1 cellular context compared by ENCODE assay signal in the genomic region with DNA sequence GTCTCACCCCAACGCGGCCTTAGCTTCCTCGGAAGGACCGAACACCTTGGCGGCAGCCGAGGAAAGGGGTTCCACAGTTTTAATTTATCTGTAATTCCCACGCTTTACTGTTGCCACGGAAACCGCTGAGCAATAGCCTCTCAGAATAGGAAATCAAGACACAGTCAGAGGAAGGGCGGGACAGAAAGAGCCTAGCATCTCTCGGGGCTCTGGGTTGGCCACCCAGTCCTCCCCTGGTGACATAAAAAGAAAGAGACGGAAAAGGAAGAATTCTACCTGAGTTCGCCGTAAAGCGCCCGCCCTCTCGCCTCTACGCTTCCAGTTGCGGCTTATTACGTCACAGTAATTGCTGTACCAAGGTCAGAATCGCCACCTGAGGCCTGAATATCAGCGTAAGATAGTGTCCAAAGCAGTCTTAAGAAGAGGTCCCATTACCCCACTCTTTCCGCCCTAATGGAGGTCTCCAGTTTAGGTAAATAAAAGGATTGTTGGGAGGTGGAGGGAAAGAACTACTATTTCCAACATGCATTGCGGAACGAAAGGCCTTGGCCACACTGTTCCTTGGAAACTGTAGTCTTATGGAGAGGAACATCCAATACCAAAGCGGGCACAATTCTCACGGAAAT.
TF ChIP-seq lines count a peak whose summit lies in the region.

No MANE protein-coding gene starts in this region.

TF ChIP-seq in HepG2, 621 proteins besides CTCF, POLR2A, EP300 and RAD21 (continues in another document):
- TF ChIP-seq TARDBP (CRISPR knock-in tag; IDR thresholded peaks at IDR 0.05), result peak; percentile 53; the same call in 1 of the 2 replicates
- peak; percentile 6; the same call in 1 of the 2 replicates for TF ChIP-seq GATAD2A (CRISPR knock-in tag; IDR thresholded peaks at IDR 0.05)
- TF ChIP-seq KLF12 (CRISPR knock-in tag; IDR thresholded peaks at IDR 0.05; ENCODE audit: borderline replicate concordance), result no peak
- no peak; the same call in 1 of the 2 replicates for TF ChIP-seq ZZZ3 (CRISPR knock-in tag; IDR thresholded peaks at IDR 0.05; ENCODE audit: borderline replicate concordance)
- TF ChIP-seq KLF6 (CRISPR knock-in tag; IDR thresholded peaks at IDR 0.05), result peak; percentile 45; the same call in 1 of the 2 replicates
- peak; percentile 68 for TF ChIP-seq ZNF354B (CRISPR knock-in tag; IDR thresholded peaks at IDR 0.05)
- no peak for TF ChIP-seq JARID2 (CRISPR knock-in tag; IDR thresholded peaks at IDR 0.05; ENCODE audit: insufficient replicate concordance)
- TF ChIP-seq YEATS4 (CRISPR knock-in tag; IDR thresholded peaks at IDR 0.05; ENCODE audit: borderline replicate concordance), result 0 out of 2 replicates have a peak, but pooled peaks have one; percentile 18
- TF ChIP-seq MZF1 (CRISPR knock-in tag; IDR thresholded peaks at IDR 0.05; ENCODE audit: borderline replicate concordance), result no peak
- TF ChIP-seq, protein P1, sequence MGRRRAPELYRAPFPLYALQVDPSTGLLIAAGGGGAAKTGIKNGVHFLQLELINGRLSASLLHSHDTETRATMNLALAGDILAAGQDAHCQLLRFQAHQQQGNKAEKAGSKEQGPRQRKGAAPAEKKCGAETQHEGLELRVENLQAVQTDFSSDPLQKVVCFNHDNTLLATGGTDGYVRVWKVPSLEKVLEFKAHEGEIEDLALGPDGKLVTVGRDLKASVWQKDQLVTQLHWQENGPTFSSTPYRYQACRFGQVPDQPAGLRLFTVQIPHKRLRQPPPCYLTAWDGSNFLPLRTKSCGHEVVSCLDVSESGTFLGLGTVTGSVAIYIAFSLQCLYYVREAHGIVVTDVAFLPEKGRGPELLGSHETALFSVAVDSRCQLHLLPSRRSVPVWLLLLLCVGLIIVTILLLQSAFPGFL (CRISPR knock-in tag; IDR thresholded peaks at IDR 0.05), result no peak
- TF ChIP-seq ZNF598 (CRISPR knock-in tag; IDR thresholded peaks at IDR 0.05; ENCODE audit: borderline replicate concordance), result 0 out of 2 replicates have a peak, but pooled peaks have one; percentile 57
- TF ChIP-seq, protein P2, sequence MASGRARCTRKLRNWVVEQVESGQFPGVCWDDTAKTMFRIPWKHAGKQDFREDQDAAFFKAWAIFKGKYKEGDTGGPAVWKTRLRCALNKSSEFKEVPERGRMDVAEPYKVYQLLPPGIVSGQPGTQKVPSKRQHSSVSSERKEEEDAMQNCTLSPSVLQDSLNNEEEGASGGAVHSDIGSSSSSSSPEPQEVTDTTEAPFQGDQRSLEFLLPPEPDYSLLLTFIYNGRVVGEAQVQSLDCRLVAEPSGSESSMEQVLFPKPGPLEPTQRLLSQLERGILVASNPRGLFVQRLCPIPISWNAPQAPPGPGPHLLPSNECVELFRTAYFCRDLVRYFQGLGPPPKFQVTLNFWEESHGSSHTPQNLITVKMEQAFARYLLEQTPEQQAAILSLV (CRISPR knock-in tag; IDR thresholded peaks at IDR 0.05; ENCODE audit: borderline replicate concordance), result no peak
- peak; percentile 61 for TF ChIP-seq RFXAP (CRISPR knock-in tag; IDR thresholded peaks at IDR 0.05; ENCODE audit: borderline replicate concordance)
- TF ChIP-seq MBNL3 (CRISPR knock-in tag; conservative IDR thresholded peaks at IDR 0.05), result no peak
- TF ChIP-seq SNRNP70 (IDR thresholded peaks at IDR 0.05; ENCODE audit: low read depth, low read length), result no peak
- TF ChIP-seq, protein P3, sequence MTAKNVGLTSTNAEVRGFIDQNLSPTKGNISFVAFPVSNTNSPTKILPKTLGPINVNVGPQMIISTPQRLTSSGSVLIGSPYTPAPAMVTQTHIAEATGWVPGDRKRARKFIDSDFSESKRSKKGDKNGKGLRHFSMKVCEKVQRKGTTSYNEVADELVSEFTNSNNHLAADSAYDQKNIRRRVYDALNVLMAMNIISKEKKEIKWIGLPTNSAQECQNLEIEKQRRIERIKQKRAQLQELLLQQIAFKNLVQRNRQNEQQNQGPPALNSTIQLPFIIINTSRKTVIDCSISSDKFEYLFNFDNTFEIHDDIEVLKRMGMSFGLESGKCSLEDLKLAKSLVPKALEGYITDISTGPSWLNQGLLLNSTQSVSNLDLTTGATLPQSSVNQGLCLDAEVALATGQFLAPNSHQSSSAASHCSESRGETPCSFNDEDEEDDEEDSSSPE (CRISPR knock-in tag; IDR thresholded peaks at IDR 0.05), result no peak
- peak; percentile 51 for TF ChIP-seq PPARG (CRISPR knock-in tag; conservative IDR thresholded peaks at IDR 0.05)
- no peak for TF ChIP-seq KAT2B (IDR thresholded peaks at IDR 0.05; ENCODE audit: borderline replicate concordance, low read depth, low read length)
- TF ChIP-seq THAP11 (CRISPR knock-in tag; IDR thresholded peaks at IDR 0.05), result peak; percentile 89
- TF ChIP-seq ZEB1 (IDR thresholded peaks at IDR 0.05; ENCODE audit: insufficient replicate concordance, low read depth), result peak; percentile 82
- 0 out of 2 replicates have a peak, but pooled peaks have one; percentile 16 for TF ChIP-seq ZNF296 (CRISPR knock-in tag; conservative IDR thresholded peaks at IDR 0.05)
- TF ChIP-seq, protein P4, sequence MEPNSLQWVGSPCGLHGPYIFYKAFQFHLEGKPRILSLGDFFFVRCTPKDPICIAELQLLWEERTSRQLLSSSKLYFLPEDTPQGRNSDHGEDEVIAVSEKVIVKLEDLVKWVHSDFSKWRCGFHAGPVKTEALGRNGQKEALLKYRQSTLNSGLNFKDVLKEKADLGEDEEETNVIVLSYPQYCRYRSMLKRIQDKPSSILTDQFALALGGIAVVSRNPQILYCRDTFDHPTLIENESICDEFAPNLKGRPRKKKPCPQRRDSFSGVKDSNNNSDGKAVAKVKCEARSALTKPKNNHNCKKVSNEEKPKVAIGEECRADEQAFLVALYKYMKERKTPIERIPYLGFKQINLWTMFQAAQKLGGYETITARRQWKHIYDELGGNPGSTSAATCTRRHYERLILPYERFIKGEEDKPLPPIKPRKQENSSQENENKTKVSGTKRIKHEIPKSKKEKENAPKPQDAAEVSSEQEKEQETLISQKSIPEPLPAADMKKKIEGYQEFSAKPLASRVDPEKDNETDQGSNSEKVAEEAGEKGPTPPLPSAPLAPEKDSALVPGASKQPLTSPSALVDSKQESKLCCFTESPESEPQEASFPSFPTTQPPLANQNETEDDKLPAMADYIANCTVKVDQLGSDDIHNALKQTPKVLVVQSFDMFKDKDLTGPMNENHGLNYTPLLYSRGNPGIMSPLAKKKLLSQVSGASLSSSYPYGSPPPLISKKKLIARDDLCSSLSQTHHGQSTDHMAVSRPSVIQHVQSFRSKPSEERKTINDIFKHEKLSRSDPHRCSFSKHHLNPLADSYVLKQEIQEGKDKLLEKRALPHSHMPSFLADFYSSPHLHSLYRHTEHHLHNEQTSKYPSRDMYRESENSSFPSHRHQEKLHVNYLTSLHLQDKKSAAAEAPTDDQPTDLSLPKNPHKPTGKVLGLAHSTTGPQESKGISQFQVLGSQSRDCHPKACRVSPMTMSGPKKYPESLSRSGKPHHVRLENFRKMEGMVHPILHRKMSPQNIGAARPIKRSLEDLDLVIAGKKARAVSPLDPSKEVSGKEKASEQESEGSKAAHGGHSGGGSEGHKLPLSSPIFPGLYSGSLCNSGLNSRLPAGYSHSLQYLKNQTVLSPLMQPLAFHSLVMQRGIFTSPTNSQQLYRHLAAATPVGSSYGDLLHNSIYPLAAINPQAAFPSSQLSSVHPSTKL (CRISPR knock-in tag; IDR thresholded peaks at IDR 0.05), result peak; percentile 6; the same call in 1 of the 2 replicates
- TF ChIP-seq JDP2 (CRISPR knock-in tag; IDR thresholded peaks at IDR 0.05; ENCODE audit: borderline replicate concordance), result no peak
- TF ChIP-seq, protein P5, sequence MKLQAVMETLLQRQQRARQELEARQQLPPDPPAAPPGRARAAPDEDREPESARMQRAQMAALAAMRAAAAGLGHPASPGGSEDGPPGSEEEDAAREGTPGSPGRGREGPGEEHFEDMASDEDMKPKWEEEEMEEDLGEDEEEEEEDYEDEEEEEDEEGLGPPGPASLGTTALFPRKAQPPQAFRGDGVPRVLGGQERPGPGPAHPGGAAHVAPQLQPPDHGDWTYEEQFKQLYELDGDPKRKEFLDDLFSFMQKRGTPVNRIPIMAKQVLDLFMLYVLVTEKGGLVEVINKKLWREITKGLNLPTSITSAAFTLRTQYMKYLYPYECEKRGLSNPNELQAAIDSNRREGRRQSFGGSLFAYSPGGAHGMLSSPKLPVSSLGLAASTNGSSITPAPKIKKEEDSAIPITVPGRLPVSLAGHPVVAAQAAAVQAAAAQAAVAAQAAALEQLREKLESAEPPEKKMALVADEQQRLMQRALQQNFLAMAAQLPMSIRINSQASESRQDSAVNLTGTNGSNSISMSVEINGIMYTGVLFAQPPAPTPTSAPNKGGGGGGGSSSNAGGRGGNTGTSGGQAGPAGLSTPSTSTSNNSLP (IDR thresholded peaks at IDR 0.05; ENCODE audit: low read depth, low read length), result no peak; the same call in 1 of the 2 replicates
- TF ChIP-seq YEATS2 (CRISPR knock-in tag; IDR thresholded peaks at IDR 0.05; ENCODE audit: borderline replicate concordance), result peak; percentile 58; the same call in 1 of the 2 replicates
- TF ChIP-seq HOXA3 (CRISPR knock-in tag; IDR thresholded peaks at IDR 0.05), result peak; percentile 98
- TF ChIP-seq ZNF776 (CRISPR knock-in tag; IDR thresholded peaks at IDR 0.05), result 0 out of 2 replicates have a peak, but pooled peaks have one; percentile 24
- TF ChIP-seq, protein P6, sequence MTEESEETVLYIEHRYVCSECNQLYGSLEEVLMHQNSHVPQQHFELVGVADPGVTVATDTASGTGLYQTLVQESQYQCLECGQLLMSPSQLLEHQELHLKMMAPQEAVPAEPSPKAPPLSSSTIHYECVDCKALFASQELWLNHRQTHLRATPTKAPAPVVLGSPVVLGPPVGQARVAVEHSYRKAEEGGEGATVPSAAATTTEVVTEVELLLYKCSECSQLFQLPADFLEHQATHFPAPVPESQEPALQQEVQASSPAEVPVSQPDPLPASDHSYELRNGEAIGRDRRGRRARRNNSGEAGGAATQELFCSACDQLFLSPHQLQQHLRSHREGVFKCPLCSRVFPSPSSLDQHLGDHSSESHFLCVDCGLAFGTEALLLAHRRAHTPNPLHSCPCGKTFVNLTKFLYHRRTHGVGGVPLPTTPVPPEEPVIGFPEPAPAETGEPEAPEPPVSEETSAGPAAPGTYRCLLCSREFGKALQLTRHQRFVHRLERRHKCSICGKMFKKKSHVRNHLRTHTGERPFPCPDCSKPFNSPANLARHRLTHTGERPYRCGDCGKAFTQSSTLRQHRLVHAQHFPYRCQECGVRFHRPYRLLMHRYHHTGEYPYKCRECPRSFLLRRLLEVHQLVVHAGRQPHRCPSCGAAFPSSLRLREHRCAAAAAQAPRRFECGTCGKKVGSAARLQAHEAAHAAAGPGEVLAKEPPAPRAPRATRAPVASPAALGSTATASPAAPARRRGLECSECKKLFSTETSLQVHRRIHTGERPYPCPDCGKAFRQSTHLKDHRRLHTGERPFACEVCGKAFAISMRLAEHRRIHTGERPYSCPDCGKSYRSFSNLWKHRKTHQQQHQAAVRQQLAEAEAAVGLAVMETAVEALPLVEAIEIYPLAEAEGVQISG (CRISPR knock-in tag; IDR thresholded peaks at IDR 0.05), result no peak
- TF ChIP-seq, protein P7, sequence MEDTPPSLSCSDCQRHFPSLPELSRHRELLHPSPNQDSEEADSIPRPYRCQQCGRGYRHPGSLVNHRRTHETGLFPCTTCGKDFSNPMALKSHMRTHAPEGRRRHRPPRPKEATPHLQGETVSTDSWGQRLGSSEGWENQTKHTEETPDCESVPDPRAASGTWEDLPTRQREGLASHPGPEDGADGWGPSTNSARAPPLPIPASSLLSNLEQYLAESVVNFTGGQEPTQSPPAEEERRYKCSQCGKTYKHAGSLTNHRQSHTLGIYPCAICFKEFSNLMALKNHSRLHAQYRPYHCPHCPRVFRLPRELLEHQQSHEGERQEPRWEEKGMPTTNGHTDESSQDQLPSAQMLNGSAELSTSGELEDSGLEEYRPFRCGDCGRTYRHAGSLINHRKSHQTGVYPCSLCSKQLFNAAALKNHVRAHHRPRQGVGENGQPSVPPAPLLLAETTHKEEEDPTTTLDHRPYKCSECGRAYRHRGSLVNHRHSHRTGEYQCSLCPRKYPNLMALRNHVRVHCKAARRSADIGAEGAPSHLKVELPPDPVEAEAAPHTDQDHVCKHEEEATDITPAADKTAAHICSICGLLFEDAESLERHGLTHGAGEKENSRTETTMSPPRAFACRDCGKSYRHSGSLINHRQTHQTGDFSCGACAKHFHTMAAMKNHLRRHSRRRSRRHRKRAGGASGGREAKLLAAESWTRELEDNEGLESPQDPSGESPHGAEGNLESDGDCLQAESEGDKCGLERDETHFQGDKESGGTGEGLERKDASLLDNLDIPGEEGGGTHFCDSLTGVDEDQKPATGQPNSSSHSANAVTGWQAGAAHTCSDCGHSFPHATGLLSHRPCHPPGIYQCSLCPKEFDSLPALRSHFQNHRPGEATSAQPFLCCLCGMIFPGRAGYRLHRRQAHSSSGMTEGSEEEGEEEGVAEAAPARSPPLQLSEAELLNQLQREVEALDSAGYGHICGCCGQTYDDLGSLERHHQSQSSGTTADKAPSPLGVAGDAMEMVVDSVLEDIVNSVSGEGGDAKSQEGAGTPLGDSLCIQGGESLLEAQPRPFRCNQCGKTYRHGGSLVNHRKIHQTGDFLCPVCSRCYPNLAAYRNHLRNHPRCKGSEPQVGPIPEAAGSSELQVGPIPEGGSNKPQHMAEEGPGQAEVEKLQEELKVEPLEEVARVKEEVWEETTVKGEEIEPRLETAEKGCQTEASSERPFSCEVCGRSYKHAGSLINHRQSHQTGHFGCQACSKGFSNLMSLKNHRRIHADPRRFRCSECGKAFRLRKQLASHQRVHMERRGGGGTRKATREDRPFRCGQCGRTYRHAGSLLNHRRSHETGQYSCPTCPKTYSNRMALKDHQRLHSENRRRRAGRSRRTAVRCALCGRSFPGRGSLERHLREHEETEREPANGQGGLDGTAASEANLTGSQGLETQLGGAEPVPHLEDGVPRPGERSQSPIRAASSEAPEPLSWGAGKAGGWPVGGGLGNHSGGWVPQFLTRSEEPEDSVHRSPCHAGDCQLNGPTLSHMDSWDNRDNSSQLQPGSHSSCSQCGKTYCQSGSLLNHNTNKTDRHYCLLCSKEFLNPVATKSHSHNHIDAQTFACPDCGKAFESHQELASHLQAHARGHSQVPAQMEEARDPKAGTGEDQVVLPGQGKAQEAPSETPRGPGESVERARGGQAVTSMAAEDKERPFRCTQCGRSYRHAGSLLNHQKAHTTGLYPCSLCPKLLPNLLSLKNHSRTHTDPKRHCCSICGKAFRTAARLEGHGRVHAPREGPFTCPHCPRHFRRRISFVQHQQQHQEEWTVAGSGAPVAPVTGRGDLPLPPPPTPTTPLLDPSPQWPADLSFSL (CRISPR knock-in tag; IDR thresholded peaks at IDR 0.05), result no peak
- 0 out of 2 replicates have a peak, but pooled peaks have one; percentile 78 for TF ChIP-seq FLYWCH1 (CRISPR knock-in tag; IDR thresholded peaks at IDR 0.05)
- TF ChIP-seq HDAC2 (CRISPR knock-in tag; IDR thresholded peaks at IDR 0.05), result no peak
- TF ChIP-seq, protein P8, sequence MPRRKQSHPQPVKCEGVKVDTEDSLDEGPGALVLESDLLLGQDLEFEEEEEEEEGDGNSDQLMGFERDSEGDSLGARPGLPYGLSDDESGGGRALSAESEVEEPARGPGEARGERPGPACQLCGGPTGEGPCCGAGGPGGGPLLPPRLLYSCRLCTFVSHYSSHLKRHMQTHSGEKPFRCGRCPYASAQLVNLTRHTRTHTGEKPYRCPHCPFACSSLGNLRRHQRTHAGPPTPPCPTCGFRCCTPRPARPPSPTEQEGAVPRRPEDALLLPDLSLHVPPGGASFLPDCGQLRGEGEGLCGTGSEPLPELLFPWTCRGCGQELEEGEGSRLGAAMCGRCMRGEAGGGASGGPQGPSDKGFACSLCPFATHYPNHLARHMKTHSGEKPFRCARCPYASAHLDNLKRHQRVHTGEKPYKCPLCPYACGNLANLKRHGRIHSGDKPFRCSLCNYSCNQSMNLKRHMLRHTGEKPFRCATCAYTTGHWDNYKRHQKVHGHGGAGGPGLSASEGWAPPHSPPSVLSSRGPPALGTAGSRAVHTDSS (CRISPR knock-in tag; conservative IDR thresholded peaks at IDR 0.05), result no peak
- no peak for TF ChIP-seq ZSCAN21 (CRISPR knock-in tag; IDR thresholded peaks at IDR 0.05; ENCODE audit: borderline replicate concordance)
- TF ChIP-seq SPEN (CRISPR knock-in tag; IDR thresholded peaks at IDR 0.05; ENCODE audit: low read depth), result peak; percentile 8; the same call in 1 of the 2 replicates
